10 cellular contexts compared by ENCODE assay signal in genomic region chr6:167350322-167350721, GRCh38. TPM values are rescaled to one million over a fixed set of nuclear protein-coding genes. Genes with fewer than 3 reads are reported as not detected.
DNase-seq lines count a peak whose midpoint lies in the region; ATAC-seq and TF ChIP-seq lines count a peak whose summit lies in the region.
"Had no signal": no experiment of that assay in that cellular context is flagged by ENCODE, and none has a peak within 500 bp of the region (broad histone marks: within the 10 kb centered on the region; RNA-seq: fewer than 3 reads in every experiment).

No MANE protein-coding gene starts in this region.

- TF ChIP-seq CTCF in WTC11 (IDR thresholded peaks at IDR 0.05) (no peak), heart right ventricle (IDR thresholded peaks at IDR 0.05) (no peak), HFFc6 (IDR thresholded peaks at IDR 0.05) (no peak)

- H3K36me3 Mint-ChIP-seq in WTC11, result peaks cover 20% of the 10 kb centered on the region
- peaks cover 8% of the 10 kb centered on the region for H3K36me3 Mint-ChIP-seq in HFFc6 (ENCODE audit: low read depth)

- H3K27ac ChIP-seq in heart right ventricle, result peak overlapping the region in 5 of 10 donors; percentile 56 to 78 (median 73)

- H3K4me3 Mint-ChIP-seq in WTC11 (peak overlapping the region; percentile 62), HFFc6 (no peak overlapping the region)

- ATAC-seq in WTC11 (peak; percentile 17), heart right ventricle (peak; percentile 9 to 79 (median 62))

- peak overlapping the region in 8 of 10 donors; percentile 14 to 58 (median 52) for H3K4me3 ChIP-seq in heart right ventricle

- POLR2A ChIA-PET in WTC11 (lab: Charles Lee), result no interaction called here

- intact Hi-C loops in heart right ventricle (cut with DNase I), result loop anchor here in 3 of 10 donors (10.0 kb wide), 3 partner anchors 126 to 546 kb away; no protein-coding TSS in a partner anchor

- CTCF ChIA-PET in WTC11 (lab: Charles Lee), result interaction anchor here (1.1 to 1.6 kb wide), 8 partner anchors 13 to 190 kb away, joined by 4 to 10 read pairs (median 6); no protein-coding TSS in a partner anchor

- H3K9me3 Mint-ChIP-seq in WTC11 (peaks cover 14% of the 10 kb centered on the region), HFFc6 (peaks cover 59% of the 10 kb centered on the region)

- DNase-seq in ELF-1 (ENCODE audit: low read depth, low spot score) (peak; percentile 23), WTC11 (ENCODE audit: low spot score) (no peak), heart right ventricle (peak in 1 of 2 donors; percentile 5), retina (peak; percentile 73), A172 (ENCODE audit: low spot score) (no peak), HFFc6 (no peak), SIG-M5 treated with dmso at 0.1 percent for 504 hours (lab: John Stamatoyannopoulos, UW; ENCODE audit: unreplicated experiment) (no peak)
- no peak for DNase-seq in activated CD8-positive, alpha-beta memory T cell treated with anti-CD3 and anti-CD28 coated beads, Interleukin-2, amount 50 U/mL, for 4 hours
- DNase-seq: NCI-H446 treated with DMSO at 0.1 percent for 48 hours had no signal

- H3K9me3 ChIP-seq in heart right ventricle, result peaks cover 0 to 17% (median 0%) of the 10 kb centered on the region in 11 donors

- H3K4me1 ChIP-seq in heart right ventricle, result peaks cover 0 to 21% (median 16%) of the 10 kb centered on the region in 9 donors

- H3K36me3 ChIP-seq in heart right ventricle, result no peaks in the 10 kb centered on the region

- H3K27ac Mint-ChIP-seq in WTC11 (no peak overlapping the region), HFFc6 (no peak overlapping the region)

- H3K4me1 Mint-ChIP-seq in WTC11 (peaks cover 21% of the 10 kb centered on the region), HFFc6 (ENCODE audit: low read depth) (no peaks in the 10 kb centered on the region)

- 8 to 10% methylated on average over 22 of the region's 22 CpGs for WGBS in heart right ventricle, 2 donors

- H3K27me3 Mint-ChIP-seq in WTC11 (ENCODE audit: low read depth), result peaks cover 50% of the 10 kb centered on the region
- H3K27me3 Mint-ChIP-seq in HFFc6 (ENCODE audit: insufficient read depth), result no peaks in the 10 kb centered on the region

- H3K27me3 ChIP-seq in heart right ventricle, result peaks cover 0 to 46% (median 29%) of the 10 kb centered on the region in 7 donors

TF ChIP-seq in WTC11, 78 proteins besides CTCF, POLR2A, EP300 and RAD21:
- TF ChIP-seq NFE2L1 (CRISPR knock-in tag; IDR thresholded peaks at IDR 0.05) (no peak), CREM (CRISPR knock-in tag; IDR thresholded peaks at IDR 0.05) (no peak), PREB (CRISPR knock-in tag; IDR thresholded peaks at IDR 0.05; ENCODE audit: borderline replicate concordance) (no peak), ESRRA (CRISPR knock-in tag; IDR thresholded peaks at IDR 0.05; ENCODE audit: borderline replicate concordance) (no peak), RELA (CRISPR knock-in tag; IDR thresholded peaks at IDR 0.05; ENCODE audit: borderline replicate concordance) (no peak), MXD4 (CRISPR knock-in tag; IDR thresholded peaks at IDR 0.05; ENCODE audit: borderline replicate concordance) (no peak)

RNA-seq across cellular contexts. Expression of gene TTLL2, which starts 25.4 kb away (rescaled TPM):
- total RNA-seq in WTC11 (2021) (not detected in 3 replicates), heart right ventricle (not detected)
- not detected for polyA plus RNA-seq in heart right ventricle
- not detected in 2 replicates for total RNA-seq in A172 (2014; rRNA removed; shearing (Covaris generic))
- total RNA-seq in HFFc6 (2021; fragmentation: NEBNext Ultra II Directional; extraction: Animal tissue kit (Norgen Biotek cat#: 25700)), result not detected
- total RNA-seq: GM12878 had no signal
- polyA plus RNA-seq: GM12878 had no signal

RNA-seq across cellular contexts. Expression of gene UNC93A, which starts 59.2 kb away (rescaled TPM):
- total RNA-seq in WTC11 (2021), result 0.70 to 3.1 TPM (median 1.8 TPM) in 3 replicates
- total RNA-seq in heart right ventricle, result not detected
- not detected for polyA plus RNA-seq in heart right ventricle
- total RNA-seq in A172 (2014; rRNA removed; shearing (Covaris generic)), result not detected in 2 replicates
- not detected for total RNA-seq in HFFc6 (2021; fragmentation: NEBNext Ultra II Directional; extraction: Animal tissue kit (Norgen Biotek cat#: 25700))
- total RNA-seq: GM12878 had no signal

Comparison
In these comparisons a context has a peak if more than half of its experiments do, and no peak if none do; other contexts are left out.
1. DNase-seq: peak in ELF-1 (single experiment) and retina (single experiment); none in WTC11 (single experiment), A172 (single experiment), HFFc6 (single experiment), activated CD8-positive, alpha-beta memory T cell treated with anti-CD3 and anti-CD28 coated beads, Interleukin-2, amount 50 U/mL, for 4 hours (single experiment) and SIG-M5 treated with dmso at 0.1 percent for 504 hours (single experiment).